In genomic region chr1:64686828-64687724, GRCh38 we compare ENCODE assay signal across 8 cellular contexts. TPM values are rescaled to one million over a fixed set of nuclear protein-coding genes. Genes with fewer than 3 reads are reported as not detected.
DNase-seq lines count a peak whose midpoint lies in the region; ATAC-seq and TF ChIP-seq lines count a peak whose summit lies in the region.

No MANE protein-coding gene starts in this region.

- TF ChIP-seq RAD21 in HCT116 (IDR thresholded peaks at IDR 0.05; ENCODE audit: low read depth): peak; percentile 72

- ATAC-seq in HCT116 (peak; percentile 79), naive B cell (ENCODE audit: low read depth in 2 of 2) (peak; percentile 56 to 59), HG03095 (IDR thresholded peaks at IDR 0.05; ENCODE audit: unreplicated experiment) (no peak)

- H3K4me3 ChIP-seq in HCT116 (replicated peaks in 1 of 2; ENCODE audit: low read depth in 1 of 2, low read length in 2 of 2) (no peak overlapping the region), WERI-Rb-1 (ENCODE audit: low read depth, low read length) (no peak overlapping the region), epithelial cell of proximal tubule (ENCODE audit: low read depth, low read length) (peak overlapping the region; percentile 1)

- DNase-seq in activated T-cell treated with anti-CD3 and anti-CD28 coated beads, Interleukin-2, amount 50 U/mL, for 1 hour: peak; percentile 27
- DNase-seq in activated T-cell treated with anti-CD3 and anti-CD28 coated beads, Interleukin-2, amount 50 U/mL, for 24 hours: no peak
- DNase-seq in HCT116 (ENCODE audit: low read depth, low spot score) (peak; percentile 43), NCI-H1048 (lab: John Stamatoyannopoulos, UW) (peak; percentile 6), WERI-Rb-1 (peak; percentile 16), epithelial cell of proximal tubule (ENCODE audit: low read depth) (peak; percentile 78), naive B cell (peak; percentile 29)

- POLR2A ChIA-PET in HCT116 (lab: Charles Lee): no interaction called here

- no peak overlapping the region for H3K9ac ChIP-seq in HCT116 (ENCODE audit: low read length)

- H3K27me3 Mint-ChIP-seq in activated T-cell treated with anti-CD3 and anti-CD28 coated beads, Interleukin-2, amount 50 U/mL, for 24 hours: no peaks in the 10 kb centered on the region
- H3K27me3 Mint-ChIP-seq in naive B cell: peaks cover 0 to 6% (median 0%) of the 10 kb centered on the region in 3 donors

- H3K27ac ChIP-seq in HCT116 (ENCODE audit: low read depth, low read length) (no peak overlapping the region), WERI-Rb-1 (no peak overlapping the region)

- H3K36me3 ChIP-seq in HCT116 (ENCODE audit: control insufficient read depth in 1 of 2, insufficient read depth in 2 of 2, low read length in 2 of 2) (peaks cover 0 to 2% of the 10 kb centered on the region in 2 experiments; a peak in 1 of 4 replicates), WERI-Rb-1 (peaks cover 14% of the 10 kb centered on the region; the same call in 1 of the 2 replicates)

- H3K4me2 ChIP-seq in HCT116 (ENCODE audit: low read length): no peak overlapping the region

- no peak overlapping the region for H3K27ac Mint-ChIP-seq in activated T-cell treated with anti-CD3 and anti-CD28 coated beads, Interleukin-2, amount 50 U/mL, for 24 hours
- H3K27ac Mint-ChIP-seq in naive B cell: no peak overlapping the region

- TF ChIP-seq CTCF in HCT116 (IDR thresholded peaks at IDR 0.05 in 2 of 3, conservative IDR thresholded peaks at IDR 0.05 in 1 of 3; ENCODE audit: borderline replicate concordance in 1 of 3, insufficient read depth in 1 of 3, low read depth in 2 of 3, low read length in 2 of 3) (peak; percentile 74 to 83 (median 83)), WERI-Rb-1 (IDR thresholded peaks at IDR 0.05; ENCODE audit: low read depth, low read length) (peak; percentile 62), epithelial cell of proximal tubule (conservative IDR thresholded peaks at IDR 0.05; ENCODE audit: low read depth, low read length) (peak; percentile 90)

- H3K9me3 ChIP-seq in HCT116 (ENCODE audit: control insufficient read depth in 1 of 2, insufficient read depth in 1 of 2, low read depth in 1 of 2, low read length in 2 of 2): no peaks in the 10 kb centered on the region
- H3K9me3 ChIP-seq in WERI-Rb-1 (ENCODE audit: severe bottlenecking): no peaks in the 10 kb centered on the region

- H2AFZ ChIP-seq in HCT116 (ENCODE audit: low read depth, low read length, poor library complexity, severe bottlenecking): no peak overlapping the region

- RAD21 ChIA-PET in HCT116 (lab: Charles Lee; ENCODE audit: low non-redundant PET in 1 of 2, low total read pairs in 2 of 2, uncharacterized antibody in 2 of 2, unreplicated experiment in 2 of 2): no interaction called here

- H4K20me1 ChIP-seq in HCT116 (ENCODE audit: insufficient read depth): no peaks in the 10 kb centered on the region

- TF ChIP-seq POLR2A in HCT116 (IDR thresholded peaks at IDR 0.05; ENCODE audit: borderline replicate concordance, extremely low read depth, insufficient read depth, insufficient read length): no peak

- peaks cover 6% of the 10 kb centered on the region for H3K36me3 Mint-ChIP-seq in activated T-cell treated with anti-CD3 and anti-CD28 coated beads, Interleukin-2, amount 50 U/mL, for 24 hours (ENCODE audit: low read depth)
- H3K36me3 Mint-ChIP-seq in naive B cell: no peaks in the 10 kb centered on the region

- no peaks in the 10 kb centered on the region for H3K4me1 ChIP-seq in HCT116 (ENCODE audit: control insufficient read depth in 1 of 2, insufficient read depth in 2 of 2, low read length in 2 of 2)

- no peaks in the 10 kb centered on the region for H3K9me3 Mint-ChIP-seq in activated T-cell treated with anti-CD3 and anti-CD28 coated beads, Interleukin-2, amount 50 U/mL, for 24 hours
- H3K9me3 Mint-ChIP-seq in naive B cell: no peaks in the 10 kb centered on the region

- BruUV-seq in HCT116 (replicated peaks; lab: Mats Ljungman, UMichigan): no TSS peak

- CTCF ChIA-PET in HCT116 (lab: Charles Lee): no interaction called here

- H3K9me2 ChIP-seq in HCT116 (ENCODE audit: insufficient read depth): no peaks in the 10 kb centered on the region

- intact Hi-C loops in HCT116 (cut with micrococcal nuclease): loop anchor here (1.0 to 10.0 kb wide), 3 partner anchors 137 to 998 kb away; partner anchors contain the start of gene JAK1

- H3K79me2 ChIP-seq in HCT116 (ENCODE audit: insufficient read depth, low read length): no peaks in the 10 kb centered on the region

- peaks cover 6% of the 10 kb centered on the region for H3K4me1 Mint-ChIP-seq in activated T-cell treated with anti-CD3 and anti-CD28 coated beads, Interleukin-2, amount 50 U/mL, for 24 hours (ENCODE audit: low read depth)
- no peaks in the 10 kb centered on the region for H3K4me1 Mint-ChIP-seq in naive B cell

- H3K27me3 ChIP-seq in HCT116 (ENCODE audit: insufficient read depth, low read length) (no peaks in the 10 kb centered on the region), WERI-Rb-1 (ENCODE audit: insufficient read depth, low read depth, severe bottlenecking) (no peaks in the 10 kb centered on the region)

- H3K4me3 Mint-ChIP-seq in activated T-cell treated with anti-CD3 and anti-CD28 coated beads, Interleukin-2, amount 50 U/mL, for 24 hours: no peak overlapping the region
- no peak overlapping the region for H3K4me3 Mint-ChIP-seq in naive B cell

TF ChIP-seq in HCT116, 20 proteins besides CTCF, POLR2A, EP300 and RAD21:
- TF ChIP-seq SP1 (IDR thresholded peaks at IDR 0.05; ENCODE audit: low read depth): no peak
- TF ChIP-seq POLR2AphosphoS5 (IDR thresholded peaks at IDR 0.05; ENCODE audit: low read depth, low read length): no peak
- TF ChIP-seq EGR1 (IDR thresholded peaks at IDR 0.05; ENCODE audit: low read depth): no peak
- no peak for TF ChIP-seq REST (IDR thresholded peaks at IDR 0.05; ENCODE audit: low read depth)
- TF ChIP-seq EZH2 (IDR thresholded peaks at IDR 0.05): no peak
- TF ChIP-seq EZH2phosphoT487 (IDR thresholded peaks at IDR 0.05; ENCODE audit: borderline replicate concordance): no peak
- no peak for TF ChIP-seq SRF (IDR thresholded peaks at IDR 0.05; ENCODE audit: low read depth)
- no peak for TF ChIP-seq ATF3 (IDR thresholded peaks at IDR 0.05)
- TF ChIP-seq ZBTB33 (IDR thresholded peaks at IDR 0.05; ENCODE audit: extremely low read depth, insufficient replicate concordance, low read length): no peak
- TF ChIP-seq YY1 (IDR thresholded peaks at IDR 0.05; ENCODE audit: extremely low read depth, insufficient replicate concordance, low read depth, low read length): no peak
- no peak for TF ChIP-seq CBX3 (IDR thresholded peaks at IDR 0.05; ENCODE audit: low read depth)

RNA-seq across cellular contexts. Expression of gene RAVER2, which starts 57.8 kb away (rescaled TPM):
- total RNA-seq in HCT116 (2021; ENCODE audit: unreplicated experiment) (23.2 TPM), epithelial cell of proximal tubule (6.9 and 9.8 TPM in 2 replicates)
- 7.8 and 10.3 TPM in 2 replicates for polyA plus RNA-seq in HCT116 (2012)
- 1 to 10 TPM in 2 of 6 donors, under 1 TPM in 3, not detected in 1; 0.74 to 1.1 (median 0.94) TPM for polyA plus RNA-seq in naive B cell (ENCODE audit: low read depth in 6 of 6)
